1 cellular context compared by ENCODE assay signal in the genomic region with DNA sequence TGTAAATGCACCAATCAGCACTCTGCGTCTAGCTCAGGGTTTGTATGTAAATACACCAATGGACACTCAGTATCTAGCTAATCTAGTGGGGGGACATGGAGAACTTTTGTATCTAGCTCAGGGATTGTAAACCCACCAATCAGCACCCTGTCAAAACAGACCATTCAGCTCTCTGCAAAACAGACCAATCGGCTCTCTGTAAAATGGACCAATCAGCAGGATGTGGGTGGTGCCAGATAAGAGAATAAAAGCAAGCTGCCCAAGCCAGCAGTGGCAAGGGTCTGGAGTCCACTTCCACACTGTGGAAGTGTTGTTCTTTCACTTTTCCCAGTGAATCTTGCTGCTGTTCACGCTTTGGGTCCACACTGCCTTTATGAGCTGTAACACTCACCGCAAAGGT. TPM values are rescaled to one million over a fixed set of nuclear protein-coding genes. Genes with fewer than 3 reads are reported as not detected.
"Had no signal": no experiment of that assay in that cellular context is flagged by ENCODE, and none has a peak within 500 bp of the region (broad histone marks: within the 10 kb centered on the region; RNA-seq: fewer than 3 reads in every experiment).

No MANE protein-coding gene starts in this region.

RNA-seq across cellular contexts. Expression of a gene that starts 20.1 kb away (rescaled TPM):
- polyA plus RNA-seq: cardiac muscle cell had no signal
